Comparison of ENCODE assay signal across 1 cellular context in the genomic region with DNA sequence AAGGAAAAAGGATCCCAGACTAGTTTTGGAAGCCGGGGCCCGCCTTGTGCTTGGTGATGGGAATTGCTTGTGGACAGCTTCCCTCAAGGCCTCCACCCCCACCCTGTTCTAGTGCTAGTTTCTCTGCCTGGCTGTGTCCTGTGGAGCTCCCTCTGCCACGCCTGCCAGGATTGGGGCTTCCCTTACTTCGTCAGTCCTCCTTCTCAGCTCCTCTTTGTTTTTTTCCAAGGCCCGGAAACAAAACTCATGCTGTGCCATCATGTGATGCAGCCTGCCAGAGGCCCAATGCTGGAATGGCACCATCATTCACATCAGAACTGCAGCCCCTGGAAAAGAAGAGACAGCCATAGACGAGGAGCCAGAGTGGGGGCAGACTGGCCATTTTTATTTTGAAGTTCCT.
TF ChIP-seq lines count a peak whose summit lies in the region.

No MANE protein-coding gene starts in this region.

TF ChIP-seq in WTC11, 78 proteins besides CTCF, POLR2A, EP300 and RAD21 (continued from another document):
- TF ChIP-seq, protein P1, sequence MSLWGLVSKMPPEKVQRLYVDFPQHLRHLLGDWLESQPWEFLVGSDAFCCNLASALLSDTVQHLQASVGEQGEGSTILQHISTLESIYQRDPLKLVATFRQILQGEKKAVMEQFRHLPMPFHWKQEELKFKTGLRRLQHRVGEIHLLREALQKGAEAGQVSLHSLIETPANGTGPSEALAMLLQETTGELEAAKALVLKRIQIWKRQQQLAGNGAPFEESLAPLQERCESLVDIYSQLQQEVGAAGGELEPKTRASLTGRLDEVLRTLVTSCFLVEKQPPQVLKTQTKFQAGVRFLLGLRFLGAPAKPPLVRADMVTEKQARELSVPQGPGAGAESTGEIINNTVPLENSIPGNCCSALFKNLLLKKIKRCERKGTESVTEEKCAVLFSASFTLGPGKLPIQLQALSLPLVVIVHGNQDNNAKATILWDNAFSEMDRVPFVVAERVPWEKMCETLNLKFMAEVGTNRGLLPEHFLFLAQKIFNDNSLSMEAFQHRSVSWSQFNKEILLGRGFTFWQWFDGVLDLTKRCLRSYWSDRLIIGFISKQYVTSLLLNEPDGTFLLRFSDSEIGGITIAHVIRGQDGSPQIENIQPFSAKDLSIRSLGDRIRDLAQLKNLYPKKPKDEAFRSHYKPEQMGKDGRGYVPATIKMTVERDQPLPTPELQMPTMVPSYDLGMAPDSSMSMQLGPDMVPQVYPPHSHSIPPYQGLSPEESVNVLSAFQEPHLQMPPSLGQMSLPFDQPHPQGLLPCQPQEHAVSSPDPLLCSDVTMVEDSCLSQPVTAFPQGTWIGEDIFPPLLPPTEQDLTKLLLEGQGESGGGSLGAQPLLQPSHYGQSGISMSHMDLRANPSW (CRISPR knock-in tag; conservative IDR thresholded peaks at IDR 0.05; ENCODE audit: low read depth): no peak
- no peak for TF ChIP-seq ATF1 (CRISPR knock-in tag; IDR thresholded peaks at IDR 0.05)
- no peak for TF ChIP-seq JAZF1 (CRISPR knock-in tag; IDR thresholded peaks at IDR 0.05)
- no peak for TF ChIP-seq SOX15 (CRISPR knock-in tag; IDR thresholded peaks at IDR 0.05)
- TF ChIP-seq, protein P2, sequence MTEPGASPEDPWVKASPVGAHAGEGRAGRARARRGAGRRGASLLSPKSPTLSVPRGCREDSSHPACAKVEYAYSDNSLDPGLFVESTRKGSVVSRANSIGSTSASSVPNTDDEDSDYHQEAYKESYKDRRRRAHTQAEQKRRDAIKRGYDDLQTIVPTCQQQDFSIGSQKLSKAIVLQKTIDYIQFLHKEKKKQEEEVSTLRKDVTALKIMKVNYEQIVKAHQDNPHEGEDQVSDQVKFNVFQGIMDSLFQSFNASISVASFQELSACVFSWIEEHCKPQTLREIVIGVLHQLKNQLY (CRISPR knock-in tag; IDR thresholded peaks at IDR 0.05): no peak
- TF ChIP-seq, protein P3, sequence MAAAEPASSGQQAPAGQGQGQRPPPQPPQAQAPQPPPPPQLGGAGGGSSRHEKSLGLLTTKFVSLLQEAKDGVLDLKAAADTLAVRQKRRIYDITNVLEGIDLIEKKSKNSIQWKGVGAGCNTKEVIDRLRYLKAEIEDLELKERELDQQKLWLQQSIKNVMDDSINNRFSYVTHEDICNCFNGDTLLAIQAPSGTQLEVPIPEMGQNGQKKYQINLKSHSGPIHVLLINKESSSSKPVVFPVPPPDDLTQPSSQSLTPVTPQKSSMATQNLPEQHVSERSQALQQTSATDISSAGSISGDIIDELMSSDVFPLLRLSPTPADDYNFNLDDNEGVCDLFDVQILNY (CRISPR knock-in tag; IDR thresholded peaks at IDR 0.05): no peak
- TF ChIP-seq, protein P4, sequence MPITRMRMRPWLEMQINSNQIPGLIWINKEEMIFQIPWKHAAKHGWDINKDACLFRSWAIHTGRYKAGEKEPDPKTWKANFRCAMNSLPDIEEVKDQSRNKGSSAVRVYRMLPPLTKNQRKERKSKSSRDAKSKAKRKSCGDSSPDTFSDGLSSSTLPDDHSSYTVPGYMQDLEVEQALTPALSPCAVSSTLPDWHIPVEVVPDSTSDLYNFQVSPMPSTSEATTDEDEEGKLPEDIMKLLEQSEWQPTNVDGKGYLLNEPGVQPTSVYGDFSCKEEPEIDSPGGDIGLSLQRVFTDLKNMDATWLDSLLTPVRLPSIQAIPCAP (CRISPR knock-in tag; IDR thresholded peaks at IDR 0.05): no peak
- no peak for TF ChIP-seq NFE2L1 (CRISPR knock-in tag; IDR thresholded peaks at IDR 0.05)
- TF ChIP-seq, protein P5, sequence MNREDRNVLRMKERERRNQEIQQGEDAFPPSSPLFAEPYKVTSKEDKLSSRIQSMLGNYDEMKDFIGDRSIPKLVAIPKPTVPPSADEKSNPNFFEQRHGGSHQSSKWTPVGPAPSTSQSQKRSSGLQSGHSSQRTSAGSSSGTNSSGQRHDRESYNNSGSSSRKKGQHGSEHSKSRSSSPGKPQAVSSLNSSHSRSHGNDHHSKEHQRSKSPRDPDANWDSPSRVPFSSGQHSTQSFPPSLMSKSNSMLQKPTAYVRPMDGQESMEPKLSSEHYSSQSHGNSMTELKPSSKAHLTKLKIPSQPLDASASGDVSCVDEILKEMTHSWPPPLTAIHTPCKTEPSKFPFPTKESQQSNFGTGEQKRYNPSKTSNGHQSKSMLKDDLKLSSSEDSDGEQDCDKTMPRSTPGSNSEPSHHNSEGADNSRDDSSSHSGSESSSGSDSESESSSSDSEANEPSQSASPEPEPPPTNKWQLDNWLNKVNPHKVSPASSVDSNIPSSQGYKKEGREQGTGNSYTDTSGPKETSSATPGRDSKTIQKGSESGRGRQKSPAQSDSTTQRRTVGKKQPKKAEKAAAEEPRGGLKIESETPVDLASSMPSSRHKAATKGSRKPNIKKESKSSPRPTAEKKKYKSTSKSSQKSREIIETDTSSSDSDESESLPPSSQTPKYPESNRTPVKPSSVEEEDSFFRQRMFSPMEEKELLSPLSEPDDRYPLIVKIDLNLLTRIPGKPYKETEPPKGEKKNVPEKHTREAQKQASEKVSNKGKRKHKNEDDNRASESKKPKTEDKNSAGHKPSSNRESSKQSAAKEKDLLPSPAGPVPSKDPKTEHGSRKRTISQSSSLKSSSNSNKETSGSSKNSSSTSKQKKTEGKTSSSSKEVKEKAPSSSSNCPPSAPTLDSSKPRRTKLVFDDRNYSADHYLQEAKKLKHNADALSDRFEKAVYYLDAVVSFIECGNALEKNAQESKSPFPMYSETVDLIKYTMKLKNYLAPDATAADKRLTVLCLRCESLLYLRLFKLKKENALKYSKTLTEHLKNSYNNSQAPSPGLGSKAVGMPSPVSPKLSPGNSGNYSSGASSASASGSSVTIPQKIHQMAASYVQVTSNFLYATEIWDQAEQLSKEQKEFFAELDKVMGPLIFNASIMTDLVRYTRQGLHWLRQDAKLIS (CRISPR knock-in tag; IDR thresholded peaks at IDR 0.05; ENCODE audit: borderline replicate concordance): no peak
- TF ChIP-seq ATF6 (CRISPR knock-in tag; IDR thresholded peaks at IDR 0.05): no peak
- TF ChIP-seq OVOL2 (CRISPR knock-in tag; IDR thresholded peaks at IDR 0.05; ENCODE audit: borderline replicate concordance): no peak
